20 cellular contexts compared by ENCODE assay signal in the genomic region with DNA sequence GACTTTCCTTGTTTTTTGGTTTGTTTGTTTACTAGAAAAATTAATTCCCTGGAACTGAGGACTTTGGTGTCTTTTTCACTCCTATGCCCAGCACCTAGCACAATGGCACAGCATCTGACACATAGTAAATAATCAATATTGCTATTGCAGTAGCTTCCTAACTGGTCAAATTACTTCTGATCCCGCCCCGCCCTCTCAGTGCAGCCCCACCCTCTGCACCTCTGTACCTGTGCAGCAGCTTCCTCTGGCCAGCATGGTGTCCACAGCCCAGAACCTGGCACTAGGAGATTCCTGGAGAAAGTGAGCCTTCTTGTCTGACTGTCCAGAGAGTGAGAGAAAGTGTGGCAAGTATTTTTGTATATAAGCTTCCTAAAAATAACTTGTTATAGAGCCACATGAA.
DNase-seq lines count a peak whose midpoint lies in the region; ATAC-seq and TF ChIP-seq lines count a peak whose summit lies in the region.
"Had no signal": no experiment of that assay in that cellular context is flagged by ENCODE, and none has a peak within 500 bp of the region (broad histone marks: within the 10 kb centered on the region; RNA-seq: fewer than 3 reads in every experiment).

No MANE protein-coding gene starts in this region.

- H3K4me3 ChIP-seq in right cardiac atrium (ENCODE audit: low read length) (peak overlapping the region; percentile 20), heart left ventricle (peak overlapping the region in 1 of 12 donors; percentile 12), Peyer's patch (no peak overlapping the region), esophagus squamous epithelium (no peak overlapping the region), gastrocnemius medialis (no peak overlapping the region)
- H3K4me3 ChIP-seq: A549, SJSA1 had no signal

- H3K27ac ChIP-seq in right cardiac atrium (ENCODE audit: low read length) (peak overlapping the region; percentile 19), heart left ventricle (no peak overlapping the region), Peyer's patch (no peak overlapping the region), esophagus squamous epithelium (peak overlapping the region in 3 of 4 donors; percentile 63 to 70 (median 64)), gastrocnemius medialis (no peak overlapping the region)
- H3K27ac ChIP-seq: A549, SJSA1 had no signal

- H3K27me3 ChIP-seq in right cardiac atrium (ENCODE audit: control insufficient read depth, insufficient read depth) (no peaks in the 10 kb centered on the region), heart left ventricle (no peaks in the 10 kb centered on the region), Peyer's patch (no peaks in the 10 kb centered on the region), esophagus squamous epithelium (no peaks in the 10 kb centered on the region), gastrocnemius medialis (no peaks in the 10 kb centered on the region)
- H3K27me3 ChIP-seq: SJSA1 had no signal

- WGBS in right cardiac atrium: 92% methylated on average over 2 of the region's 2 CpGs
- 97 to 100% (median 98%) methylated on average over 2 of the region's 2 CpGs for WGBS in heart left ventricle, 4 donors
- 91 to 100% methylated on average over 2 of the region's 2 CpGs for WGBS in esophagus squamous epithelium, 2 donors

- H3K4me3 Mint-ChIP-seq in nephron progenitor cell: no peak overlapping the region
- H3K4me3 Mint-ChIP-seq: CD8-positive, alpha-beta memory T cell had no signal

- TF ChIP-seq CTCF in heart left ventricle (IDR thresholded peaks at IDR 0.05) (no peak), Peyer's patch (IDR thresholded peaks at IDR 0.05) (no peak), esophagus squamous epithelium (IDR thresholded peaks at IDR 0.05) (no peak), gastrocnemius medialis (IDR thresholded peaks at IDR 0.05 in 4 of 5, conservative IDR thresholded peaks at IDR 0.05 in 1 of 5) (no peak), nephron progenitor cell (IDR thresholded peaks at IDR 0.05) (no peak)

- H3K27ac Mint-ChIP-seq in nephron progenitor cell: no peak overlapping the region
- H3K27ac Mint-ChIP-seq: CD8-positive, alpha-beta memory T cell had no signal

- H3K36me3 Mint-ChIP-seq in nephron progenitor cell (ENCODE audit: low read depth): no peaks in the 10 kb centered on the region
- H3K36me3 Mint-ChIP-seq: CD8-positive, alpha-beta memory T cell had no signal

- intact Hi-C loops in right cardiac atrium (cut with DNase I) (no loop called here), heart left ventricle (cut with DNase I) (loop anchor here in 1 of 10 donors (10.0 kb wide), 2 partner anchors 252 to 342 kb away; a partner anchor contains a TSS), esophagus squamous epithelium (cut with DNase I) (no loop called here), gastrocnemius medialis (cut with DNase I; ENCODE audit: low total_unique reads) (no loop called here)

- no peaks in the 10 kb centered on the region for H3K27me3 Mint-ChIP-seq in nephron progenitor cell (ENCODE audit: low read depth, poor library complexity)
- H3K27me3 Mint-ChIP-seq: CD8-positive, alpha-beta memory T cell had no signal

- H3K9me3 Mint-ChIP-seq in nephron progenitor cell: no peaks in the 10 kb centered on the region

- H3K9me3 ChIP-seq in right cardiac atrium (ENCODE audit: control insufficient read depth, low read length) (no peaks in the 10 kb centered on the region), heart left ventricle (no peaks in the 10 kb centered on the region), Peyer's patch (no peaks in the 10 kb centered on the region), esophagus squamous epithelium (no peaks in the 10 kb centered on the region), gastrocnemius medialis (no peaks in the 10 kb centered on the region)
- H3K9me3 ChIP-seq: A549, SJSA1 had no signal

- no peak for TF ChIP-seq POLR2A in heart left ventricle (IDR thresholded peaks at IDR 0.05)
- TF ChIP-seq POLR2A in Peyer's patch (IDR thresholded peaks at IDR 0.05): no peak
- no peak for TF ChIP-seq POLR2A in esophagus squamous epithelium (IDR thresholded peaks at IDR 0.05)
- TF ChIP-seq POLR2A in gastrocnemius medialis (IDR thresholded peaks at IDR 0.05): no peak

- in situ Hi-C loops in gastrocnemius medialis (cut with MboI; ENCODE audit: low sequenced_read_pairs in 4 of 4): no loop called here

- H3K4me1 ChIP-seq in right cardiac atrium (ENCODE audit: control insufficient read depth, insufficient read depth, low read length) (peaks cover 1% of the 10 kb centered on the region), heart left ventricle (peaks cover 0 to 36% (median 5%) of the 10 kb centered on the region in 12 donors), Peyer's patch (peaks cover 0 to 6% (median 0%) of the 10 kb centered on the region in 4 donors), esophagus squamous epithelium (peaks cover 8 to 39% (median 16%) of the 10 kb centered on the region in 3 donors), gastrocnemius medialis (peaks cover 3 to 5% of the 10 kb centered on the region in 2 donors)
- H3K4me1 ChIP-seq: A549 had no signal

- no peak for ATAC-seq in right cardiac atrium
- no peak for ATAC-seq in heart left ventricle
- ATAC-seq in gastrocnemius medialis: no peak
- ATAC-seq: A549 had no signal

- peak in 2 of 3 donors; percentile 36 to 40 for DNase-seq in right cardiac atrium
- no peak for DNase-seq in heart left ventricle
- peak in 2 of 3 donors; percentile 58 to 70 for DNase-seq in Peyer's patch
- no peak for DNase-seq in esophagus squamous epithelium (lab: John Stamatoyannopoulos, UW)
- no peak for DNase-seq in hepatic stellate cell (ENCODE audit: low spot score)
- DNase-seq in gastrocnemius medialis: no peak
- no peak for DNase-seq in NCI-H345 (lab: John Stamatoyannopoulos, UW)
- no peak for DNase-seq in nephron progenitor cell
- DNase-seq: C1 segment of cervical spinal cord; CD8-positive, alpha-beta memory T cell; DND-41; KG1; MV-4-11; NCI-H187 treated with DMSO at 0.1 percent for 48 hours; NCI-H2171; NCI-H446; NCI-H774; RPMI8226 had no signal

- peaks cover 38% of the 10 kb centered on the region for H3K4me1 Mint-ChIP-seq in nephron progenitor cell
- H3K4me1 Mint-ChIP-seq: CD8-positive, alpha-beta memory T cell had no signal

- H3K36me3 ChIP-seq in heart left ventricle (no peaks in the 10 kb centered on the region), Peyer's patch (no peaks in the 10 kb centered on the region), esophagus squamous epithelium (no peaks in the 10 kb centered on the region), gastrocnemius medialis (no peaks in the 10 kb centered on the region)
- H3K36me3 ChIP-seq: SJSA1 had no signal

Comparison
In these comparisons a context has a peak if more than half of its experiments do, and no peak if none do; other contexts are left out.
1. DNase-seq: peak in right cardiac atrium (2 of 3) and Peyer's patch (2 of 3); none in heart left ventricle (0 of 5), esophagus squamous epithelium (single experiment), hepatic stellate cell (single experiment), gastrocnemius medialis (0 of 2), NCI-H345 (single experiment) and nephron progenitor cell (single experiment).
2. H3K27ac ChIP-seq: peak in right cardiac atrium (single experiment) and esophagus squamous epithelium (3 of 4); none in heart left ventricle (0 of 12), Peyer's patch (0 of 4) and gastrocnemius medialis (0 of 4).